Comparison of ENCODE assay signal across 5 cellular contexts in genomic region chr12:24907464-24907863, GRCh38.
"Had no signal": no experiment of that assay in that cellular context is flagged by ENCODE, and none has a peak within 500 bp of the region (broad histone marks: within the 10 kb centered on the region; RNA-seq: fewer than 3 reads in every experiment).

No MANE protein-coding gene starts in this region.

- H3K9ac ChIP-seq: GM23248 had no signal

- H3K4me3 ChIP-seq: GM23248 had no signal

- H2AFZ ChIP-seq: GM23248 had no signal

- DNase-seq: GM23248, H9, HCEC 1CT, KG1 had no signal

- H3K27ac ChIP-seq: GM23248, HL-60 had no signal
